Comparison of ENCODE assay signal across 14 cellular contexts in genomic region chr3:52373676-52374075, GRCh38. TPM values are rescaled to one million over a fixed set of nuclear protein-coding genes. Genes with fewer than 3 reads are reported as not detected.
A peak's percentile ranks its signal among the peaks of the same experiment; 100 is the strongest.
DNase-seq lines count a peak whose midpoint lies in the region; ATAC-seq and TF ChIP-seq lines count a peak whose summit lies in the region.
"Had no signal": no experiment of that assay in that cellular context is flagged by ENCODE, and none has a peak within 500 bp of the region (broad histone marks: within the 10 kb centered on the region; RNA-seq: fewer than 3 reads in every experiment).

No MANE protein-coding gene starts in this region.

- no peaks in the 10 kb centered on the region for H3K36me3 ChIP-seq in OCI-LY3 (replicated peaks; ENCODE audit: low read depth, low read length)
- H3K36me3 ChIP-seq in CD8-positive, alpha-beta T cell (ENCODE audit: insufficient read depth, low read length): no peaks in the 10 kb centered on the region

- CTCF ChIA-PET in CD8-positive, alpha-beta T cell (lab: Charles Lee): interaction anchor here (1.7 kb wide), 1 partner anchor 153 kb away, joined by 4 read pairs; no protein-coding TSS in a partner anchor

- peaks cover 26% of the 10 kb centered on the region for H3K4me1 ChIP-seq in OCI-LY3 (ENCODE audit: low read length)
- peaks cover 12% of the 10 kb centered on the region for H3K4me1 ChIP-seq in CD8-positive, alpha-beta T cell (ENCODE audit: insufficient read depth, low read length)
- H3K4me1 ChIP-seq: suprapubic skin had no signal

- H3K27ac Mint-ChIP-seq in osteocyte (ENCODE audit: unreplicated experiment): no peak overlapping the region
- H3K27ac Mint-ChIP-seq in CD8-positive, alpha-beta T cell: no peak overlapping the region
- H3K27ac Mint-ChIP-seq: activated naive CD8-positive, alpha-beta T cell treated with anti-CD3 and anti-CD28 coated beads for 36 hours; CD4-positive, alpha-beta T cell had no signal

- H3K27me3 Mint-ChIP-seq in osteocyte (ENCODE audit: unreplicated experiment): peaks cover 6% of the 10 kb centered on the region
- no peaks in the 10 kb centered on the region for H3K27me3 Mint-ChIP-seq in CD8-positive, alpha-beta T cell (ENCODE audit: low read depth)
- H3K27me3 Mint-ChIP-seq: activated naive CD8-positive, alpha-beta T cell treated with anti-CD3 and anti-CD28 coated beads for 36 hours; CD4-positive, alpha-beta T cell had no signal

- H3K4me2 ChIP-seq in OCI-LY3 (ENCODE audit: low read length): peak overlapping the region; percentile 81
- H3K4me2 ChIP-seq: KMS-11 had no signal

- no peaks in the 10 kb centered on the region for H3K9me3 ChIP-seq in OCI-LY3 (ENCODE audit: insufficient read depth, low read length)
- H3K9me3 ChIP-seq in CD8-positive, alpha-beta T cell (ENCODE audit: low read length): no peaks in the 10 kb centered on the region
- H3K9me3 ChIP-seq: sigmoid colon, suprapubic skin had no signal

- no peak for ATAC-seq in CD8-positive, alpha-beta T cell
- no peak for ATAC-seq in HG02973 (IDR thresholded peaks at IDR 0.05; ENCODE audit: unreplicated experiment)

- H3K4me3 Mint-ChIP-seq in osteocyte (ENCODE audit: unreplicated experiment): peak overlapping the region; percentile 51
- H3K4me3 Mint-ChIP-seq in CD8-positive, alpha-beta T cell: no peak overlapping the region
- H3K4me3 Mint-ChIP-seq: activated naive CD8-positive, alpha-beta T cell treated with anti-CD3 and anti-CD28 coated beads for 36 hours had no signal

- H2AFZ ChIP-seq in OCI-LY3 (ENCODE audit: low read depth, low read length): no peak overlapping the region

- no peak overlapping the region for H3K27ac ChIP-seq in OCI-LY3 (ENCODE audit: low read length)
- H3K27ac ChIP-seq in CD8-positive, alpha-beta T cell (ENCODE audit: low read depth, low read length): no peak overlapping the region
- H3K27ac ChIP-seq: KMS-11, sigmoid colon, suprapubic skin had no signal

- peaks cover 16% of the 10 kb centered on the region for H3K27me3 ChIP-seq in OCI-LY3 (ENCODE audit: low read depth, low read length)
- H3K27me3 ChIP-seq in CD8-positive, alpha-beta T cell (ENCODE audit: insufficient read depth, low read length): no peaks in the 10 kb centered on the region
- H3K27me3 ChIP-seq: suprapubic skin had no signal

- DNase-seq in GM04503 (ENCODE audit: low read depth) (peak; percentile 1), fibroblast of mammary gland (ENCODE audit: low read depth) (peak; percentile 39), osteocyte (ENCODE audit: extremely low spot score, unreplicated experiment) (no peak)
- DNase-seq in activated effector memory CD4-positive, alpha-beta T cell treated with anti-CD3 and anti-CD28 coated beads, Interleukin-2, amount 50 U/mL, for 16 hours: no peak
- no peak for DNase-seq in CD8-positive, alpha-beta T cell
- DNase-seq: occipital lobe, SHP77, sigmoid colon had no signal

- H3K4me1 Mint-ChIP-seq in osteocyte (ENCODE audit: unreplicated experiment): peaks cover 10% of the 10 kb centered on the region
- peaks cover 10% of the 10 kb centered on the region for H3K4me1 Mint-ChIP-seq in CD8-positive, alpha-beta T cell (ENCODE audit: low read depth)

- intact Hi-C loops in CD8-positive, alpha-beta T cell (cut with DNase I, micrococcal nuclease): loop anchor here in 1 of 2 experiments (2.0 kb wide), 1 partner anchor 73 kb away; no protein-coding TSS in a partner anchor

- H4K20me1 ChIP-seq in OCI-LY3 (ENCODE audit: insufficient read depth, low read length): no peaks in the 10 kb centered on the region

- H3K36me3 Mint-ChIP-seq in osteocyte (ENCODE audit: unreplicated experiment): no peaks in the 10 kb centered on the region
- peaks cover 53% of the 10 kb centered on the region for H3K36me3 Mint-ChIP-seq in CD8-positive, alpha-beta T cell
- H3K36me3 Mint-ChIP-seq: activated naive CD8-positive, alpha-beta T cell treated with anti-CD3 and anti-CD28 coated beads for 36 hours had no signal

- peak overlapping the region; percentile 7; the same call in 1 of the 2 replicates for H3K9ac ChIP-seq in OCI-LY3 (ENCODE audit: low read length)
- H3K9ac ChIP-seq: KMS-11 had no signal

- TF ChIP-seq CTCF in OCI-LY3 (IDR thresholded peaks at IDR 0.05; ENCODE audit: low read depth, low read length) (no peak), fibroblast of mammary gland (conservative IDR thresholded peaks at IDR 0.05; ENCODE audit: control insufficient read depth, insufficient read depth, low read depth, low read length) (no peak), osteocyte (IDR thresholded peaks at IDR 0.05) (no peak)
- no peak for TF ChIP-seq CTCF in CD8-positive, alpha-beta T cell (IDR thresholded peaks at IDR 0.05)

- peak overlapping the region; percentile 68 for H3K4me3 ChIP-seq in OCI-LY3 (ENCODE audit: low read length)
- no peak overlapping the region for H3K4me3 ChIP-seq in fibroblast of mammary gland (ENCODE audit: control insufficient read depth, low read depth, low read length)
- H3K4me3 ChIP-seq in CD8-positive, alpha-beta T cell (ENCODE audit: low read depth, low read length): no peak overlapping the region

- no peaks in the 10 kb centered on the region for H3K79me2 ChIP-seq in OCI-LY3 (ENCODE audit: low read length)

- no peaks in the 10 kb centered on the region for H3K9me3 Mint-ChIP-seq in osteocyte (ENCODE audit: unreplicated experiment)
- H3K9me3 Mint-ChIP-seq in CD8-positive, alpha-beta T cell: no peaks in the 10 kb centered on the region
- H3K9me3 Mint-ChIP-seq: activated naive CD8-positive, alpha-beta T cell treated with anti-CD3 and anti-CD28 coated beads for 36 hours; CD4-positive, alpha-beta T cell had no signal

- POLR2A ChIA-PET in CD8-positive, alpha-beta T cell (lab: Charles Lee): interaction anchor here (1.0 kb wide), 1 partner anchor 219 kb away, joined by 3 read pairs; the partner anchor contains the start of gene POC1A

RNA-seq across cellular contexts. Expression of gene BAP1, which starts 36.1 kb away (rescaled TPM):
- total RNA-seq in osteocyte: 108 and 112 TPM in 2 replicates
- total RNA-seq in CD8-positive, alpha-beta T cell: 100 to 1,000 TPM; 166 to 188 TPM

RNA-seq across cellular contexts. Expression of gene PHF7, which starts 36.8 kb away (rescaled TPM):
- total RNA-seq in osteocyte: 6.5 and 7.8 TPM in 2 replicates
- 10 to 100 TPM; 10.2 to 11.6 TPM for total RNA-seq in CD8-positive, alpha-beta T cell

RNA-seq across cellular contexts. Expression of gene DNAH1, which starts 57.6 kb away (rescaled TPM):
- 9.4 and 9.7 TPM in 2 replicates for total RNA-seq in osteocyte
- 10 to 100 TPM; 42.2 to 45.5 TPM for total RNA-seq in CD8-positive, alpha-beta T cell

Comparison
In these comparisons a context has a peak if more than half of its experiments do, and no peak if none do; other contexts are left out.
1. DNase-seq: peak in GM04503 (single experiment) and fibroblast of mammary gland (single experiment); none in osteocyte (single experiment), activated effector memory CD4-positive, alpha-beta T cell treated with anti-CD3 and anti-CD28 coated beads, Interleukin-2, amount 50 U/mL, for 16 hours (single experiment) and CD8-positive, alpha-beta T cell (0 of 7).